Comparison of ENCODE assay signal across 1 cellular context in genomic region chr10:87685832-87686589, GRCh38.
TF ChIP-seq lines count a peak whose summit lies in the region.

No MANE protein-coding gene starts in this region.

TF ChIP-seq in IMR-90, 13 proteins besides CTCF, POLR2A, EP300 and RAD21:
- TF ChIP-seq NFE2L2 (IDR thresholded peaks at IDR 0.05; ENCODE audit: low read depth, low read length) (no peak), CHD1 (IDR thresholded peaks at IDR 0.05; ENCODE audit: low read depth, low read length) (no peak), CEBPB (IDR thresholded peaks at IDR 0.05; ENCODE audit: low read depth, low read length) (no peak), FOS (IDR thresholded peaks at IDR 0.05; ENCODE audit: low read depth, low read length) (no peak), USF2 (IDR thresholded peaks at IDR 0.05; ENCODE audit: low read depth, low read length) (no peak), SMC3 (IDR thresholded peaks at IDR 0.05; ENCODE audit: low read depth, low read length) (no peak), RFX5 (IDR thresholded peaks at IDR 0.05; ENCODE audit: low read depth, low read length) (no peak), RCOR1 (IDR thresholded peaks at IDR 0.05; ENCODE audit: insufficient replicate concordance, low read length) (no peak), MXI1 (IDR thresholded peaks at IDR 0.05; ENCODE audit: borderline replicate concordance, low read depth, low read length) (no peak), MAZ (IDR thresholded peaks at IDR 0.05; ENCODE audit: borderline replicate concordance, low read depth, low read length) (no peak), BHLHE40 (IDR thresholded peaks at IDR 0.05; ENCODE audit: low read depth, low read length) (no peak)
